ENCODE assay signal across 8 cellular contexts in the genomic region with DNA sequence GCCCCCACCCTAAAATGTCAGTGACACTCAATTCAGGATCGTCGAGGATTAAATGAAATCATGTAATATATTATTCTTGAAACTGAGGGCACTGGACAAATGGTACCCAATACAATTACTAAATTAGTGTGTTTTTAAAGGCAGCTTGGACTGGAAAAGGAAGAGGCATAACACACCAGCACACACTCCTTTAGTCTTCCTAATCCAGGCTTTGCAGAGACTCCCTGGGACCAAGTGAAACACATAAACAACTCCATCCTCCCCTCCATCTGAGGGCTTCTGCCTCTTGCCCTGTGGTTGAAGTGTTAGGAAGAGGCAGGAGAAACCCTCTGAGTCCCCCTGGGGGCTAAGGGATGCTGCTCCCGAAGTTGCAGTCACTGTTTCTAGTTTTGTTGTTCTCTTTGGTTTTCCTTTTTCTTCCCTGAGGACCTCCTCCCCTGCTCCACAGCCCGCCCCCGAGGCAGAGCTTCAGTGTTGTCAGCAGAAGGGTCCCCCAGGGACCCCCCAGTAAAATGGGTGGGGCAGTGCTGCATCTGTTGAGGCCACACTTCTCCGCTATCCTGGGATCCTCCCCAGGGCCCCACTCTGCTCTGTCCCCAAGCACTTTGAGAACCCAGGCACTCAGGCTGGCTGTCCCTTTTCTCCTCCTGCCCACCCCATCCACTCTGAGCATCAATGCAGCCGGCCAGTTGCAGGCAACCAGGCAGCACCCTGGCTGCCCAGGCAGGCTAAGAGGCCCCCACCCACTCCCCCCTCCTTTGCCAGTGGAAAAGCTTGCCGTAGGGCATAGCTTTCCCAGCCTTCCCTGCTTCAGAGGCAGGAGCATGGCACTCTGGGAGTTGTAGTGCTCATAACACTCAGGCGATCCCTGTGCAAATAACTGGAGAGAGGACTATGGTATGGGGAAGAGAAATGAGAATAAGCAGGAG. TPM values are rescaled to one million over a fixed set of nuclear protein-coding genes. Genes with fewer than 3 reads are reported as not detected.
A peak's percentile ranks its signal among the peaks of the same experiment; 100 is the strongest.
DNase-seq lines count a peak whose midpoint lies in the region; ATAC-seq, FAIRE-seq and TF ChIP-seq lines count a peak whose summit lies in the region.

No MANE protein-coding gene starts in this region.

- H3K9me3 ChIP-seq in A549, result no peaks in the 10 kb centered on the region
- no peaks in the 10 kb centered on the region for H3K9me3 ChIP-seq in osteoblast (ENCODE audit: low read depth, low read length)
- peaks cover 1% of the 10 kb centered on the region for H3K9me3 ChIP-seq in trophoblast cell (ENCODE audit: insufficient read depth, low read depth, low read length)

- no peak overlapping the region for H2AK5ac ChIP-seq in trophoblast cell (ENCODE audit: low read length)

- no peak overlapping the region for H3K23ac ChIP-seq in trophoblast cell (ENCODE audit: low read length)

- H3K79me1 ChIP-seq in trophoblast cell (ENCODE audit: low read length), result no peaks in the 10 kb centered on the region

- H3K79me2 ChIP-seq in osteoblast (ENCODE audit: insufficient read depth, low read length) (peaks cover 53% of the 10 kb centered on the region), trophoblast cell (ENCODE audit: control insufficient read depth, insufficient read depth, low read length, poor library complexity) (peaks cover 3% of the 10 kb centered on the region)

- H3K18ac ChIP-seq in trophoblast cell (ENCODE audit: low read length), result no peak overlapping the region

- no peak overlapping the region for H2BK12ac ChIP-seq in trophoblast cell (ENCODE audit: low read length)

- peak overlapping the region; percentile 59 for H2AFZ ChIP-seq in osteoblast (ENCODE audit: low read length)
- no peak overlapping the region for H2AFZ ChIP-seq in trophoblast cell (ENCODE audit: insufficient read depth, low read length, poor library complexity)

- no peak overlapping the region for H2BK5ac ChIP-seq in trophoblast cell (ENCODE audit: low read depth, low read length, poor library complexity)

- H2BK120ac ChIP-seq in trophoblast cell (ENCODE audit: insufficient read depth, low read length, poor library complexity), result no peak overlapping the region

- no peak overlapping the region for H4K12ac ChIP-seq in trophoblast cell (ENCODE audit: low read depth, low read length)

- TF ChIP-seq POLR2A in A549 (IDR thresholded peaks at IDR 0.05; ENCODE audit: low read length), result no peak

- FAIRE-seq in A549 (lab: Jason Lieb, UNC), result no peak

- peaks cover 25% of the 10 kb centered on the region for H4K20me1 ChIP-seq in osteoblast (ENCODE audit: insufficient read depth, low read length)

- TF ChIP-seq CTCF in A549 (IDR thresholded peaks at IDR 0.05) (no peak), HFF-Myc (IDR thresholded peaks at IDR 0.05; ENCODE audit: low read depth, low read length, missing control alignments) (peak; percentile 4), fibroblast of villous mesenchyme (IDR thresholded peaks at IDR 0.05; ENCODE audit: insufficient read depth, low read depth, low read length) (peak; percentile 19), osteoblast (IDR thresholded peaks at IDR 0.05; ENCODE audit: extremely low read depth, low read depth, low read length) (no peak), GM20000 (IDR thresholded peaks at IDR 0.05; ENCODE audit: extremely low read depth, missing control alignments) (no peak)

- H3K36me3 ChIP-seq in osteoblast (ENCODE audit: insufficient read depth, low read length) (peaks cover 22% of the 10 kb centered on the region), trophoblast cell (ENCODE audit: control insufficient read depth in 1 of 2, insufficient read depth in 2 of 2, low read length in 2 of 2) (peaks cover 16 to 26% of the 10 kb centered on the region in 2 experiments)

- no peak overlapping the region for H4K8ac ChIP-seq in trophoblast cell (ENCODE audit: low read depth, low read length)

- DNase-seq in A549 (ENCODE audit: low read depth in 1 of 2, low spot score in 1 of 2) (peak; percentile 35), HFF-Myc (ENCODE audit: extremely low read depth, low read depth) (no peak), SK-N-DZ (ENCODE audit: low spot score) (peak; percentile 64), fibroblast of villous mesenchyme (ENCODE audit: low read depth) (peak; percentile 54), osteoblast (ENCODE audit: insufficient read length, low spot score, missing footprints) (peak; percentile 99), trophoblast cell (no peak), GM20000 (ENCODE audit: low spot score) (no peak)
- no peak for DNase-seq in stimulated activated CD4-positive, alpha-beta T cell treated with anti-CD3 and anti-CD28 coated beads, Interleukin-1b, Interleukin-23, amount 100 ng/mL, for 48 hours

- TF ChIP-seq EP300 in A549 (IDR thresholded peaks at IDR 0.05), result no peak

- H3K4me1 ChIP-seq in A549 (peaks cover 16% of the 10 kb centered on the region; the same call in 2 of the 3 replicates), osteoblast (ENCODE audit: insufficient read depth, low read length) (peaks cover 15% of the 10 kb centered on the region), trophoblast cell (ENCODE audit: control insufficient read depth in 1 of 2, insufficient read depth in 2 of 2, low read length in 2 of 2) (peaks cover 8% of the 10 kb centered on the region in 2 experiments)

- H3K27ac ChIP-seq in A549, result peak overlapping the region in 1 of 2 experiments; percentile 74; a peak in 3 of 6 replicates
- H3K27ac ChIP-seq in osteoblast (ENCODE audit: low read depth, low read length), result no peak overlapping the region
- H3K27ac ChIP-seq in trophoblast cell (ENCODE audit: low read depth, low read length), result no peak overlapping the region

- whole genome bisulfite sequencing in A549 (ENCODE audit: missing lambda C conversion rate), result 73% methylated on average over 6 of the region's 9 CpGs
- no CpG with 5 or more reads among the region's 9 CpGs for WGBS in trophoblast cell (ENCODE audit: extremely low coverage, insufficient coverage, insufficient read length)

- no peak overlapping the region for H3K4me3 ChIP-seq in A549
- no peak overlapping the region for H3K4me3 ChIP-seq in HFF-Myc (replicated peaks; ENCODE audit: low read depth, low read length)
- H3K4me3 ChIP-seq in fibroblast of villous mesenchyme (ENCODE audit: low read depth, low read length), result peak overlapping the region; percentile 23
- H3K4me3 ChIP-seq in osteoblast (ENCODE audit: insufficient read depth, low read length), result peak overlapping the region; percentile 37
- no peak overlapping the region for H3K4me3 ChIP-seq in trophoblast cell (ENCODE audit: low read depth, low read length)

- no peaks in the 10 kb centered on the region for H3K27me3 ChIP-seq in osteoblast (ENCODE audit: insufficient read depth, low read length)
- H3K27me3 ChIP-seq in trophoblast cell (ENCODE audit: insufficient read depth, low read length), result no peaks in the 10 kb centered on the region

- CTCF ChIA-PET in A549 (lab: Yijun Ruan, JAX), result interaction anchor here (0.7 to 2.1 kb wide), 6 partner anchors 18 to 101 kb away, joined by 3 to 12 read pairs (median 4); no protein-coding TSS in a partner anchor

- no peak overlapping the region for H3K14ac ChIP-seq in trophoblast cell (ENCODE audit: low read length)

- no peak overlapping the region for H4K91ac ChIP-seq in trophoblast cell (ENCODE audit: low read depth, low read length)

- POLR2A ChIA-PET in A549 (lab: Yijun Ruan, JAX), result interaction anchor here (1.0 kb wide), 1 partner anchor 113 kb away, joined by 4 read pairs; a partner anchor contains a TSS

- no peak overlapping the region for H3K4ac ChIP-seq in trophoblast cell (ENCODE audit: low read depth, low read length)

- TF ChIP-seq RAD21 in A549 (conservative IDR thresholded peaks at IDR 0.05 in 1 of 2, IDR thresholded peaks at IDR 0.05 in 1 of 2), result no peak

- peak; percentile 93 to 95 for ATAC-seq in A549

- H3K4me2 ChIP-seq in A549 (peak overlapping the region; percentile 47), osteoblast (ENCODE audit: insufficient read depth, low read length) (peak overlapping the region; percentile 55), trophoblast cell (ENCODE audit: low read length) (no peak overlapping the region)

- H3K9ac ChIP-seq in trophoblast cell (ENCODE audit: low read length), result no peak overlapping the region

TF ChIP-seq in A549, 52 proteins besides CTCF, POLR2A, EP300 and RAD21 (continues in another document):
- TF ChIP-seq MAZ (IDR thresholded peaks at IDR 0.05; ENCODE audit: borderline replicate concordance, low read depth, low read length) (no peak), CBX2 (IDR thresholded peaks at IDR 0.05; ENCODE audit: borderline replicate concordance, low read depth) (no peak)

RNA-seq across cellular contexts. Expression of a gene that starts 5.9 kb away (rescaled TPM):
- polyA plus RNA-seq in A549 (2011; rRNA removed) (24.0 and 25.4 TPM in 2 replicates), A549 (2017; fragmentation: RNase III; extraction: RNeasy Plus Mini Kit Qiagen cat#74134 plus additional on column Dnase treatment) (18.3 to 22.2 TPM (median 21.6 TPM) in 3 replicates)
- polyA plus RNA-seq in A549 (2012; cell fraction: cytosol; rRNA removed), result 26.0 and 33.3 TPM in 2 replicates
- polyA plus RNA-seq in A549 (2012; cell fraction: nucleus; rRNA removed), result 50.9 and 59.9 TPM in 2 replicates
- polyA minus RNA-seq in A549 (2011; rRNA and poly(A)+ RNA removed), result 32.9 and 44.4 TPM in 2 replicates
- 19.2 and 19.9 TPM in 2 replicates for polyA plus RNA-seq in SK-N-DZ (2014; cell fraction: cytosol; rRNA removed)
- polyA plus RNA-seq in SK-N-DZ (2014; cell fraction: nucleus; rRNA removed), result 29.5 and 38.4 TPM in 2 replicates
- total RNA-seq in fibroblast of villous mesenchyme (21.3 and 32.4 TPM in 2 replicates), osteoblast (32.7 and 36.6 TPM in 2 replicates)
- polyA plus RNA-seq in trophoblast cell (2013), result 36.4 and 36.9 TPM in 2 replicates

RNA-seq across cellular contexts. Expression of a gene that starts 6.0 kb away (rescaled TPM):
- polyA plus RNA-seq in A549 (2011; rRNA removed) (47.1 and 48.2 TPM in 2 replicates), A549 (2017; fragmentation: RNase III; extraction: RNeasy Plus Mini Kit Qiagen cat#74134 plus additional on column Dnase treatment) (55.3 to 56.5 TPM (median 56.3 TPM) in 3 replicates)
- polyA plus RNA-seq in A549 (2012; cell fraction: cytosol; rRNA removed), result 108 and 113 TPM in 2 replicates
- polyA plus RNA-seq in A549 (2012; cell fraction: nucleus; rRNA removed), result 49.1 and 67.3 TPM in 2 replicates
- polyA minus RNA-seq in A549 (2011; rRNA and poly(A)+ RNA removed), result 17.1 and 19.3 TPM in 2 replicates
- polyA plus RNA-seq in SK-N-DZ (2014; cell fraction: cytosol; rRNA removed), result 148 and 163 TPM in 2 replicates
- 62.7 and 112 TPM in 2 replicates for polyA plus RNA-seq in SK-N-DZ (2014; cell fraction: nucleus; rRNA removed)
- total RNA-seq in fibroblast of villous mesenchyme (47.5 and 51.9 TPM in 2 replicates), osteoblast (47.7 and 49.9 TPM in 2 replicates)
- polyA plus RNA-seq in trophoblast cell (2013), result 79.2 and 82.1 TPM in 2 replicates

RNA-seq across cellular contexts. Expression of a gene that starts 25.4 kb away (rescaled TPM):
- polyA plus RNA-seq in A549 (2011; rRNA removed), result 0.10 and 0.25 TPM in 2 replicates
- 0.04 TPM in 2 replicates for polyA plus RNA-seq in A549 (2012; cell fraction: cytosol; rRNA removed)
- polyA plus RNA-seq in A549 (2012; cell fraction: nucleus; rRNA removed), result 0.14 and 0.31 TPM in 2 replicates
- 0.09 TPM in 1 of 3 replicates, not detected in the others for polyA plus RNA-seq in A549 (2017; fragmentation: RNase III; extraction: RNeasy Plus Mini Kit Qiagen cat#74134 plus additional on column Dnase treatment)
- polyA minus RNA-seq in A549 (2011; rRNA and poly(A)+ RNA removed), result 0.24 TPM in 1 of 2 replicates, not detected in the other
- polyA plus RNA-seq in SK-N-DZ (2014; cell fraction: cytosol; rRNA removed), result 0.06 TPM in 1 of 2 replicates, not detected in the other
- 0.80 and 2.1 TPM in 2 replicates for polyA plus RNA-seq in SK-N-DZ (2014; cell fraction: nucleus; rRNA removed)
- total RNA-seq in fibroblast of villous mesenchyme, result not detected in 2 replicates
- not detected in 2 replicates for total RNA-seq in osteoblast
- polyA plus RNA-seq in trophoblast cell (2013), result 0.06 and 0.07 TPM in 2 replicates

Comparison
In these comparisons a context has a peak if more than half of its experiments do, and no peak if none do; other contexts are left out.
1. DNase-seq: peak in A549 (2 of 2), SK-N-DZ (single experiment), fibroblast of villous mesenchyme (single experiment) and osteoblast (single experiment); none in HFF-Myc (single experiment), stimulated activated CD4-positive, alpha-beta T cell treated with anti-CD3 and anti-CD28 coated beads, Interleukin-1b, Interleukin-23, amount 100 ng/mL, for 48 hours (single experiment), trophoblast cell (0 of 2) and GM20000 (single experiment).
2. H3K4me3 ChIP-seq: peak in fibroblast of villous mesenchyme (single experiment) and osteoblast (single experiment); none in A549 (single experiment), HFF-Myc (single experiment) and trophoblast cell (single experiment).
3. CTCF ChIP-seq: peak in HFF-Myc (single experiment) and fibroblast of villous mesenchyme (single experiment); none in A549 (single experiment), osteoblast (single experiment) and GM20000 (single experiment).